In the genomic region with DNA sequence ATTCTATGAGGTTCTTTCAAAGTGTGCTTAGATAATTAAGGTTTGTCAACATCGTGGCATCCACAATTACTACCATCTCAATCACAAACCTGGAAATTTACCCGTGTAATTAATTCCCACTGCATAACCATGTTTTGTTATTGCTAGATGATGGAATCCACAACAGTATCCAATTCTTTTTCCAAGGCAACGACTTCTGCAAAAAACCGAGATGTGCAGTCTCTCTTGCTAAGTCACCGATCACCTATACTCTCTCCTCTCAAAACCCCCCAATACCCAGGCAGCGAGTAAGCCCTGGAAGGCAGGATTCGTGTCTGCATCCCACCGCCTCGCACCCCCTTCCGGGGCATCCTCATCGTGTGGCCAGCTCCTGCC, we compare ENCODE assay signal across 8 cellular contexts. TPM values are rescaled to one million over a fixed set of nuclear protein-coding genes. Genes with fewer than 3 reads are reported as not detected.
DNase-seq lines count a peak whose midpoint lies in the region; ATAC-seq and TF ChIP-seq lines count a peak whose summit lies in the region.

No MANE protein-coding gene starts in this region.

- intact Hi-C loops in OCI-LY7 (cut with micrococcal nuclease; ENCODE audit: unreplicated experiment), result no loop called here
- intact Hi-C loops in psoas muscle (cut with DNase I), result loop anchor here (5.0 kb wide), 2 partner anchors 66 to 106 kb away; no protein-coding TSS in a partner anchor

- peaks cover 32% of the 10 kb centered on the region for H4K20me1 ChIP-seq in OCI-LY7 (ENCODE audit: insufficient read depth, low read length)

- WGBS in psoas muscle, 3 donors, result 6 to 8% (median 6%) methylated on average over 11 of the region's 11 CpGs

- BruUV-seq in OCI-LY7 (replicated peaks; lab: Mats Ljungman, UMichigan), result TSS peak; percentile 84

- no peaks in the 10 kb centered on the region for H3K9me2 ChIP-seq in OCI-LY7 (ENCODE audit: insufficient read depth, low read length)

- POLR2A ChIA-PET in OCI-LY7 (lab: Charles Lee), result interaction anchor here (0.5 to 0.9 kb wide), 7 partner anchors 12 to 452 kb away, joined by 3 to 6 read pairs (median 3); a partner anchor contains a TSS

- TF ChIP-seq CTCF in OCI-LY7 (conservative IDR thresholded peaks at IDR 0.05; ENCODE audit: low read length) (no peak), epithelial cell of proximal tubule (conservative IDR thresholded peaks at IDR 0.05; ENCODE audit: low read depth, low read length) (no peak), psoas muscle (IDR thresholded peaks at IDR 0.05) (no peak)

- H3K27me3 ChIP-seq in psoas muscle (ENCODE audit: insufficient read depth in 3 of 3, low read length in 2 of 3), result no peaks in the 10 kb centered on the region

- no peaks in the 10 kb centered on the region for H3K9me3 ChIP-seq in OCI-LY7 (ENCODE audit: low read length)
- no peaks in the 10 kb centered on the region for H3K9me3 ChIP-seq in psoas muscle

- CTCF ChIA-PET in OCI-LY7 (lab: Charles Lee; ENCODE audit: unreplicated experiment), result no interaction called here

- H3K79me2 ChIP-seq in OCI-LY7 (ENCODE audit: insufficient read depth, low read depth, low read length), result peaks cover 51% of the 10 kb centered on the region

- peak overlapping the region; percentile 59 for H3K27ac ChIP-seq in OCI-LY7 (ENCODE audit: low read depth, low read length, poor library complexity, severe bottlenecking)
- H3K27ac ChIP-seq in psoas muscle, result peak overlapping the region; percentile 97

- peak overlapping the region; percentile 88 for H3K4me2 ChIP-seq in OCI-LY7 (ENCODE audit: low read length)

- ATAC-seq in psoas muscle (no peak), GM19463 (IDR thresholded peaks at IDR 0.05; ENCODE audit: unreplicated experiment) (no peak)

- peaks cover 42% of the 10 kb centered on the region for H3K4me1 ChIP-seq in OCI-LY7 (ENCODE audit: insufficient read depth, low read length, poor library complexity, severe bottlenecking)
- peaks cover 38% of the 10 kb centered on the region for H3K4me1 ChIP-seq in psoas muscle

- H2AFZ ChIP-seq in OCI-LY7 (ENCODE audit: low read length), result peak overlapping the region; percentile 77

- DNase-seq in NOMO-1 treated with DMSO at 0.1 percent for 48 hours (lab: John Stamatoyannopoulos, UW; ENCODE audit: unreplicated experiment) (peak; percentile 42), NOMO-1 treated with dmso at 0.1 percent for 144 hours (lab: John Stamatoyannopoulos, UW; ENCODE audit: unreplicated experiment) (no peak), OCI-LY7 (ENCODE audit: low spot score) (no peak), epithelial cell of proximal tubule (ENCODE audit: low read depth) (no peak), psoas muscle (no peak), NCI-H345 (lab: John Stamatoyannopoulos, UW) (no peak)
- DNase-seq in stimulated activated naive CD4-positive, alpha-beta T cell treated with Interleukin-2 at 50 U/mL for 16 hours (lab: John Stamatoyannopoulos, UW), result no peak

- H3K36me3 ChIP-seq in OCI-LY7 (ENCODE audit: insufficient read depth, low read length) (peaks cover 38% of the 10 kb centered on the region), psoas muscle (ENCODE audit: insufficient read depth in 1 of 2, low read depth in 1 of 2) (peaks cover 0 to 13% of the 10 kb centered on the region in 2 donors)

- H3K4me3 ChIP-seq in OCI-LY7 (ENCODE audit: low read depth, low read length, poor library complexity, severe bottlenecking), result peak overlapping the region; percentile 94
- H3K4me3 ChIP-seq in epithelial cell of proximal tubule (ENCODE audit: low read depth, low read length), result peak overlapping the region; percentile 97
- H3K4me3 ChIP-seq in psoas muscle, result peak overlapping the region; percentile 96

RNA-seq across cellular contexts. Expression of a gene that starts 0.7 kb away (rescaled TPM):
- 202 and 231 TPM in 2 replicates for total RNA-seq in OCI-LY7 (2014; rRNA removed; shearing (Covaris generic))
- total RNA-seq in OCI-LY7 (2022) (329 and 345 TPM in 2 replicates), epithelial cell of proximal tubule (310 and 417 TPM in 2 replicates), psoas muscle (100 to 1,000 TPM; 223 to 327 (median 284) TPM)
- 100 to 1,000 TPM; 196 to 263 (median 221) TPM for polyA plus RNA-seq in psoas muscle

RNA-seq across cellular contexts. Expression of a gene that starts 36.3 kb away (rescaled TPM):
- 41.1 and 48.3 TPM in 2 replicates for total RNA-seq in OCI-LY7 (2014; rRNA removed; shearing (Covaris generic))
- total RNA-seq in OCI-LY7 (2022), result 79.1 and 93.8 TPM in 2 replicates
- total RNA-seq in epithelial cell of proximal tubule, result 1.4 and 2.7 TPM in 2 replicates
- total RNA-seq in psoas muscle, result 1 to 10 TPM; 1.9 to 3.3 (median 2.7) TPM
- polyA plus RNA-seq in psoas muscle, result 1 to 10 TPM; 1.2 to 3.4 (median 2.9) TPM

Comparison
In these comparisons a context has a peak if more than half of its experiments do, and no peak if none do; other contexts are left out.
1. RNA of a gene that starts 36.3 kb away (total RNA-seq): 41.1 to 93.8 TPM in OCI-LY7; 1.9 to 3.3 TPM in psoas muscle and 1.4 to 2.7 TPM in epithelial cell of proximal tubule; every median in the first group is over 4 times any median in the second.
2. Peak in every context shown above with its lines, with median percentiles within 50 percentile points of each other: H3K4me3 ChIP-seq.